In genomic region chr13:34338102-34338501, GRCh38 we compare ENCODE assay signal across 27 cellular contexts.
"Had no signal": no experiment of that assay in that cellular context is flagged by ENCODE, and none has a peak within 500 bp of the region (broad histone marks: within the 10 kb centered on the region; RNA-seq: fewer than 3 reads in every experiment).

No MANE protein-coding gene starts in this region.

- FAIRE-seq: bronchial epithelial cell had no signal

- H3K9me3 ChIP-seq: esophagus muscularis mucosa, gastroesophageal sphincter had no signal

- H3K4me3 ChIP-seq: coronary artery, dorsolateral prefrontal cortex, esophagus muscularis mucosa, gastroesophageal sphincter, heart right ventricle, hepatocyte had no signal

- H3K27me3 ChIP-seq: brain microvascular endothelial cell, dorsolateral prefrontal cortex, esophagus muscularis mucosa, gastroesophageal sphincter, heart right ventricle, hepatocyte had no signal

- H3K36me3 ChIP-seq: brain microvascular endothelial cell, esophagus muscularis mucosa, gastroesophageal sphincter, heart right ventricle had no signal

- H3K4me1 ChIP-seq: esophagus muscularis mucosa, gastroesophageal sphincter, heart right ventricle had no signal

- DNase-seq: activated CD4-positive, alpha-beta memory T cell treated with anti-CD3 and anti-CD28 coated beads, Interleukin-2, amount 10 ng/mL, durations not matched to agents 7 days and 5 days; activated CD4-positive, alpha-beta T cell treated with anti-CD3 and anti-CD28 coated beads for 1 hour; activated CD4-positive, alpha-beta T cell treated with anti-CD3 and anti-CD28 coated beads for 4 hours; activated CD4-positive, alpha-beta T cell treated with anti-CD3 and anti-CD28 coated beads, Interleukin-2, amount 10 ng/mL, durations not matched to agents 7 days and 5 days; activated CD4-positive, alpha-beta T cell treated with anti-CD3 and anti-CD28 coated beads, Interleukin-2, amount 50 U/mL, for 4 hours; activated CD8-positive, alpha-beta memory T cell treated with anti-CD3 and anti-CD28 coated beads, Interleukin-2, amount 50 U/mL, for 48 hours; activated gamma-delta T cell treated with Interleukin-2 at 50 U/mL for 16 hours; activated naive CD4-positive, alpha-beta T cell treated with anti-CD3 and anti-CD28 coated beads, Interleukin-2, amount 50 U/mL, for 16 hours; activated naive CD4-positive, alpha-beta T cell treated with Interleukin-2 at 50 U/mL for 16 hours; activated T-cell treated with anti-CD3 and anti-CD28 coated beads for 4 hours; activated T-cell treated with anti-CD3 and anti-CD28 coated beads, Interleukin-2, amount 50 U/mL, for 24 hours; activated T-cell treated with anti-CD3 and anti-CD28 coated beads, Interleukin-2, amount 50 U/mL, for 72 hours; amniotic stem cell; brain microvascular endothelial cell; effector memory CD4-positive, alpha-beta T cell; endodermal cell; erythroblast; foreskin melanocyte; heart right ventricle; T-helper 2 cell had no signal

- ATAC-seq: activated T-cell treated with anti-CD3 and anti-CD28 coated beads, Interleukin-2, amount 50 U/mL, for 72 hours; gastroesophageal sphincter; heart right ventricle; WTC11 had no signal

- H3K27ac ChIP-seq: brain microvascular endothelial cell, coronary artery, dorsolateral prefrontal cortex, esophagus muscularis mucosa, gastroesophageal sphincter, heart right ventricle, hepatocyte had no signal
